14 cellular contexts compared by ENCODE assay signal in genomic region chr4:82748176-82748575, GRCh38. TPM values are rescaled to one million over a fixed set of nuclear protein-coding genes. Genes with fewer than 3 reads are reported as not detected.
DNase-seq lines count a peak whose midpoint lies in the region; ATAC-seq and TF ChIP-seq lines count a peak whose summit lies in the region.
"Had no signal": no experiment of that assay in that cellular context is flagged by ENCODE, and none has a peak within 500 bp of the region (broad histone marks: within the 10 kb centered on the region; RNA-seq: fewer than 3 reads in every experiment).

No MANE protein-coding gene starts in this region.

- DNase-seq in DMS79 (lab: John Stamatoyannopoulos, UW): peak; percentile 10
- peak; percentile 2 for DNase-seq in RWPE1 (ENCODE audit: low spot score)
- DNase-seq in foreskin keratinocyte: peak; percentile 42 to 75
- DNase-seq in nucleus accumbens (lab: John Stamatoyannopoulos, UW): peak in 36 of 56 donors; percentile 2 to 71 (median 38)
- no peak for DNase-seq in GM20000 (ENCODE audit: low spot score)
- DNase-seq in activated effector memory CD4-positive, alpha-beta T cell treated with Interleukin-2 at 50 U/mL for 16 hours: no peak
- DNase-seq in SIG-M5 treated with dmso at 0.1 percent for 504 hours (lab: John Stamatoyannopoulos, UW; ENCODE audit: unreplicated experiment): no peak
- no peak for DNase-seq in SW480 (ENCODE audit: low spot score)
- DNase-seq: activated naive CD8-positive, alpha-beta T cell treated with anti-CD3 and anti-CD28 coated beads, Interleukin-2, amount 10 ng/mL, durations not matched to agents 7 days and 5 days; activated T-cell treated with anti-CD3 and anti-CD28 coated beads, Interleukin-2, amount 50 U/mL, for 24 hours; NCI-H226; OCI-M1; pancreas; stimulated activated naive CD8-positive, alpha-beta T cell treated with anti-CD3 and anti-CD28 coated beads, Interleukin-15, Interleukin-2, amounts not matched to agents 100 U/mL and 50 U/mL, for 24 hours had no signal

- peaks cover 38% of the 10 kb centered on the region for H3K4me1 ChIP-seq in foreskin keratinocyte

- POLR2A ChIA-PET in RWPE1 (lab: Yijun Ruan, JAX; ENCODE audit: low non-redundant PET): no interaction called here

- H3K27ac ChIP-seq in RWPE1 (no peak overlapping the region), foreskin keratinocyte (peak overlapping the region; percentile 78)

- TF ChIP-seq CTCF in RWPE1 (conservative IDR thresholded peaks at IDR 0.05; ENCODE audit: low read depth): no peak
- TF ChIP-seq CTCF in foreskin keratinocyte (conservative IDR thresholded peaks at IDR 0.05): no peak
- no peak for TF ChIP-seq CTCF in GM20000 (IDR thresholded peaks at IDR 0.05; ENCODE audit: extremely low read depth, missing control alignments)

- ATAC-seq in foreskin keratinocyte: no peak
- ATAC-seq: pancreas; stimulated activated naive CD8-positive, alpha-beta T cell treated with anti-CD3 and anti-CD28 coated beads, Interleukin-15, Interleukin-2, amounts not matched to agents 100 U/mL and 50 U/mL, for 24 hours had no signal

- H3K27me3 ChIP-seq in foreskin keratinocyte: no peaks in the 10 kb centered on the region
- H3K27me3 ChIP-seq: pancreas had no signal

- CTCF ChIA-PET in RWPE1 (lab: Yijun Ruan, JAX): no interaction called here

RNA-seq across cellular contexts. Expression of gene SCD5, which starts 50.4 kb away (rescaled TPM):
- total RNA-seq in foreskin keratinocyte: 16.9 and 18.5 TPM in 2 replicates
- 8.7 and 9.2 TPM in 2 replicates for polyA plus RNA-seq in foreskin keratinocyte

Comparison
In these comparisons a context has a peak if more than half of its experiments do, and no peak if none do; other contexts are left out.
1. DNase-seq: peak in DMS79 (single experiment), RWPE1 (single experiment), foreskin keratinocyte (2 of 2) and nucleus accumbens (36 of 56); none in GM20000 (single experiment), activated effector memory CD4-positive, alpha-beta T cell treated with Interleukin-2 at 50 U/mL for 16 hours (single experiment), SIG-M5 treated with dmso at 0.1 percent for 504 hours (single experiment) and SW480 (single experiment).